ENCODE assay signal across 26 cellular contexts in the genomic region with DNA sequence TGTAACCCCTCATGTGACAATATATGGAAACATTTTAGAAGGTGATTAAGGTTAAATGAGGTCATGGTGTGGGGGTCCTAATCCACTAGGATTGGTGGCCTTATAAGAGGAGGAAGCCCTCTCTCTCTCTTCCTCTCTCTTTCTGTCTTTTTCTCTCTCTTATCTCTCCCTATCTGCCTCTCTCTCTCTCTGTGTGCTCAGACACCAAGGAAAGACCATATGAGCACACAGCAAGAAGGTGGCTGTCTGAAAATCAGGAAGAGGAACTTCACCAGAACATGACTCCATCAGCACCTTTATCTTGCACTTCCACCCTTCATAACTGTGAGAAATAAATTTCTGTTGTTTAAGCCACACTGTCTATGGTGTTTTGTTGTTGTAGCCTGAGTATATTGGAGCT.
DNase-seq lines count a peak whose midpoint lies in the region; TF ChIP-seq lines count a peak whose summit lies in the region.
"Had no signal": no experiment of that assay in that cellular context is flagged by ENCODE, and none has a peak within 500 bp of the region (broad histone marks: within the 10 kb centered on the region; RNA-seq: fewer than 3 reads in every experiment).

No MANE protein-coding gene starts in this region.

- H3K27ac ChIP-seq in SU-DHL-6 (ENCODE audit: low read depth, low read length), result no peak overlapping the region
- no peak overlapping the region for H3K27ac ChIP-seq in Peyer's patch
- H3K27ac ChIP-seq: SK-N-MC had no signal

- no peaks in the 10 kb centered on the region for H3K4me1 ChIP-seq in Peyer's patch
- H3K4me1 ChIP-seq: HAP-1 had no signal

- TF ChIP-seq CTCF in SU-DHL-6 (IDR thresholded peaks at IDR 0.05; ENCODE audit: insufficient read depth, low read length, poor library complexity, severe bottlenecking) (no peak), choroid plexus epithelial cell (conservative IDR thresholded peaks at IDR 0.05; ENCODE audit: low read depth, low read length) (no peak), Peyer's patch (IDR thresholded peaks at IDR 0.05) (no peak)

- H3K9me2 ChIP-seq in SU-DHL-6 (replicated peaks; ENCODE audit: insufficient read depth, low read length), result no peaks in the 10 kb centered on the region

- H3K4me2 ChIP-seq in SU-DHL-6 (ENCODE audit: low read depth, low read length, poor library complexity, severe bottlenecking), result no peak overlapping the region
- H3K4me2 ChIP-seq: GM23338 had no signal

- H3K4me3 ChIP-seq in SU-DHL-6 (ENCODE audit: insufficient read depth, low read length, poor library complexity, severe bottlenecking), result no peak overlapping the region
- H3K4me3 ChIP-seq in choroid plexus epithelial cell (ENCODE audit: low read depth, low read length), result no peak overlapping the region
- no peak overlapping the region for H3K4me3 ChIP-seq in Peyer's patch
- H3K4me3 ChIP-seq: GM23338, HAP-1, SK-N-MC had no signal

- H3K9me3 ChIP-seq in SU-DHL-6 (ENCODE audit: insufficient read depth, low read length), result peaks cover 28% of the 10 kb centered on the region; the same call in 1 of the 2 replicates
- no peaks in the 10 kb centered on the region for H3K9me3 ChIP-seq in Peyer's patch
- H3K9me3 ChIP-seq: HAP-1 had no signal

- DNase-seq in AML-193 (lab: John Stamatoyannopoulos, UW) (peak; percentile 2 to 10), MV-4-11 (lab: John Stamatoyannopoulos, UW) (peak; percentile 41), choroid plexus epithelial cell (ENCODE audit: low read depth) (peak; percentile 6), NCI-H69 (lab: John Stamatoyannopoulos, UW) (no peak), Peyer's patch (no peak), GDM1 (lab: John Stamatoyannopoulos, UW) (no peak), HUDEP-2 (lab: John Stamatoyannopoulos, UW; ENCODE audit: unreplicated experiment in 76 of 76) (no peak)
- DNase-seq: C1 segment of cervical spinal cord; CD4-positive, alpha-beta memory T cell; COR-L47; DMS53; HFFc6; IMR-90; NCI-H1048; NCI-H1417; NCI-H1694 treated with DMSO at 0.1 percent for 48 hours; NCI-H2081 treated with DMSO at 0.1 percent for 48 hours; NCI-H2171 treated with DMSO at 0.1 percent for 48 hours; NCI-H524; NCI-H774; SIG-M5; T-helper 1 cell had no signal

- H3K36me3 ChIP-seq in SU-DHL-6 (ENCODE audit: low read length), result peaks cover 20% of the 10 kb centered on the region
- H3K36me3 ChIP-seq in Peyer's patch, result no peaks in the 10 kb centered on the region
- H3K36me3 ChIP-seq: HAP-1 had no signal

- no peak overlapping the region for H3K9ac ChIP-seq in SU-DHL-6 (ENCODE audit: low read length)

- H3K27me3 ChIP-seq in SU-DHL-6 (ENCODE audit: low read length), result no peaks in the 10 kb centered on the region
- H3K27me3 ChIP-seq in Peyer's patch, result no peaks in the 10 kb centered on the region

- H3K79me2 ChIP-seq in SU-DHL-6 (ENCODE audit: insufficient read depth, low read length), result no peaks in the 10 kb centered on the region

- no peaks in the 10 kb centered on the region for H3F3A ChIP-seq in SU-DHL-6 (ENCODE audit: insufficient read depth)

- no peak for TF ChIP-seq POLR2A in Peyer's patch (IDR thresholded peaks at IDR 0.05)

- H2AFZ ChIP-seq in SU-DHL-6 (ENCODE audit: low read depth, low read length, severe bottlenecking), result peak overlapping the region; percentile 68
- H2AFZ ChIP-seq: GM23338 had no signal

- H4K20me1 ChIP-seq in SU-DHL-6 (ENCODE audit: low read depth, low read length), result no peaks in the 10 kb centered on the region

Comparison
In these comparisons a context has a peak if more than half of its experiments do, and no peak if none do; other contexts are left out.
1. DNase-seq: peak in AML-193 (2 of 2), MV-4-11 (single experiment) and choroid plexus epithelial cell (single experiment); none in NCI-H69 (single experiment), Peyer's patch (0 of 3), GDM1 (single experiment) and HUDEP-2 (0 of 76).